8 cellular contexts compared by ENCODE assay signal in the genomic region with DNA sequence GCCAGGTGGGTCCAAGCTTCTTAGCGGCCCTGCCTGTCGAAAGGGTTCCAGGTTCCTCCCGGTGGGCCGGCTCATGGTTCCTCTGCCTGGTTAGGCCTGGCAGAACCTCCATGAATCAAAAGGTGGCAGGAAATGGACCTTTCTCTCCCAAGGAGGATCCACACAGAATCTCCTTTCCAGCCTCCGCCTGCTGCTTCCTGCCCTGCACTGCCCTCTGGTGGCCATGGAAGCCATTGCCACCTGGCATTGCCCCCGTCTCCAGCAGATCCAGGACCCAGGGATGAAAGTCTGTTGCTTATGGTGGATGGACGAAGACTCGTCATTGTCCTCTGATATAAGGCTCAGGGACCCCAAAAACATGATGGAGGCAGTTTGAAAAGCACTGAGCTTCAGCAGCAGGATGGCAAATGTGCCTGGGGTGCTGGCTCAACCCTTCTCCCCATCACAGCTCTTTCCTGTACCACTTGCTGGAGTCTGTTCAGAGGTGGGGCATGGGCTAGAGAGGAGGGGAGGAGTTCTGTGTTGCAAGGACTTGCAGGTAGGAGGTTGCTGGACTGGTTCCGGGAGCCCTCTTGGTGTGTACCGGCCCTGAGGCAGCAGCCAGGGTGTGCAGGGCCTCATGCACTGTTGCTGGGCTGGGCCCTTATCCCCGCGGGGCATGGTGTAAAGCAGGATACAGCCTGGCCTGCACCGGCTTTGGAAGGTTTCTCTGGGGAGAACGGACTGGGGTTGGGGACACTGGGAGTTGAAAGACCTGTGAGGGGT. TPM values are rescaled to one million over a fixed set of nuclear protein-coding genes. Genes with fewer than 3 reads are reported as not detected.
DNase-seq lines count a peak whose midpoint lies in the region; ATAC-seq and TF ChIP-seq lines count a peak whose summit lies in the region.

No MANE protein-coding gene starts in this region.

- H3K79me2 ChIP-seq in SU-DHL-6 (ENCODE audit: insufficient read depth, low read length), result no peaks in the 10 kb centered on the region

- H3K4me3 Mint-ChIP-seq in CD4-positive, alpha-beta memory T cell, result peak overlapping the region in 1 of 8 donors; percentile 50

- peaks cover 53% of the 10 kb centered on the region for H3K4me1 ChIP-seq in CD4-positive, alpha-beta memory T cell (ENCODE audit: insufficient read depth, low read length)
- peaks cover 0 to 24% (median 5%) of the 10 kb centered on the region in 9 donors for H3K4me1 ChIP-seq in heart right ventricle

- H3K36me3 ChIP-seq in CD4-positive, alpha-beta memory T cell (ENCODE audit: insufficient read depth, low read length), result no peaks in the 10 kb centered on the region
- H3K36me3 ChIP-seq in SU-DHL-6 (ENCODE audit: low read length), result no peaks in the 10 kb centered on the region
- H3K36me3 ChIP-seq in heart right ventricle, result no peaks in the 10 kb centered on the region

- WGBS in heart right ventricle, 2 donors, result 35 to 37% methylated on average over 14 of the region's 14 CpGs

- intact Hi-C loops in CD4-positive, alpha-beta memory T cell (cut with micrococcal nuclease), result loop anchor here (1.0 to 5.0 kb wide), 5 partner anchors 38 to 230 kb away; a partner anchor contains a TSS
- intact Hi-C loops in heart right ventricle (cut with DNase I), result loop anchor here in 9 of 10 donors (2.0 to 10.0 kb wide), 12 partner anchors 52 to 237 kb away; a partner anchor contains a TSS

- H3K27ac ChIP-seq in CD4-positive, alpha-beta memory T cell (ENCODE audit: low read depth, low read length), result no peak overlapping the region
- no peak overlapping the region for H3K27ac ChIP-seq in SU-DHL-6 (ENCODE audit: low read depth, low read length)
- no peak overlapping the region for H3K27ac ChIP-seq in heart right ventricle

- POLR2A ChIA-PET in CD4-positive, alpha-beta memory T cell (lab: Charles Lee; ENCODE audit: partially characterized antibody), result interaction anchor here (0.6 to 6.4 kb wide), 7 partner anchors 13 to 456 kb away, joined by 3 to 139 read pairs (median 6); a partner anchor contains a TSS

- no peak overlapping the region for H3K4me3 ChIP-seq in CD4-positive, alpha-beta memory T cell (ENCODE audit: low read length in 2 of 2)
- H3K4me3 ChIP-seq in SU-DHL-6 (ENCODE audit: insufficient read depth, low read length, poor library complexity, severe bottlenecking) (no peak overlapping the region), heart right ventricle (no peak overlapping the region)

- DNase-seq in CD4-positive, alpha-beta memory T cell, result peak; percentile 60 to 77 (median 67)
- DNase-seq in NCI-H1092 treated with DMSO at 0.1 percent for 48 hours (lab: John Stamatoyannopoulos, UW) (peak; percentile 74), heart right ventricle (peak; percentile 76 to 82), retina (peak; percentile 89)
- DNase-seq in activated naive CD8-positive, alpha-beta T cell treated with anti-CD3 and anti-CD28 coated beads, Interleukin-2, amount 50 U/mL, for 16 hours (ENCODE audit: low read depth, low spot score), result peak; percentile 54

- no peaks in the 10 kb centered on the region for H3K9me3 ChIP-seq in CD4-positive, alpha-beta memory T cell (ENCODE audit: control insufficient read depth in 1 of 2, low read length in 2 of 2)
- no peaks in the 10 kb centered on the region for H3K9me3 ChIP-seq in SU-DHL-6 (ENCODE audit: insufficient read depth, low read length)
- no peaks in the 10 kb centered on the region for H3K9me3 ChIP-seq in heart right ventricle

- peak; percentile 99 for TF ChIP-seq CTCF in SU-DHL-6 (IDR thresholded peaks at IDR 0.05; ENCODE audit: insufficient read depth, low read length, poor library complexity, severe bottlenecking)
- TF ChIP-seq CTCF in heart right ventricle (IDR thresholded peaks at IDR 0.05), result peak; percentile 96 to 100 (median 99)

- ATAC-seq in GM21529 (IDR thresholded peaks at IDR 0.05; ENCODE audit: unreplicated experiment), result peak; percentile 76
- ATAC-seq in heart right ventricle, result peak; percentile 55 to 88 (median 73)
- ATAC-seq in HG02870 (IDR thresholded peaks at IDR 0.05; ENCODE audit: unreplicated experiment), result no peak

- H3F3A ChIP-seq in SU-DHL-6 (ENCODE audit: insufficient read depth), result no peaks in the 10 kb centered on the region

- CTCF ChIA-PET in CD4-positive, alpha-beta memory T cell (lab: Charles Lee; ENCODE audit: partially characterized antibody), result interaction anchor here (0.7 to 10.0 kb wide), 47 partner anchors 10 to 561 kb away, joined by 3 to 341 read pairs (median 4); a partner anchor contains a TSS

- peaks cover 31 to 50% (median 39%) of the 10 kb centered on the region in 4 donors for H3K4me1 Mint-ChIP-seq in CD4-positive, alpha-beta memory T cell

- H3K4me2 ChIP-seq in SU-DHL-6 (ENCODE audit: low read depth, low read length, poor library complexity, severe bottlenecking), result no peak overlapping the region

- no peaks in the 10 kb centered on the region for H3K9me2 ChIP-seq in SU-DHL-6 (replicated peaks; ENCODE audit: insufficient read depth, low read length)

- H3K9me3 Mint-ChIP-seq in CD4-positive, alpha-beta memory T cell, result no peaks in the 10 kb centered on the region

- H3K27ac Mint-ChIP-seq in CD4-positive, alpha-beta memory T cell, result peak overlapping the region in 5 of 7 donors; percentile 30 to 60 (median 53)

- H3K36me3 Mint-ChIP-seq in CD4-positive, alpha-beta memory T cell, result no peaks in the 10 kb centered on the region

- H3K27me3 ChIP-seq in CD4-positive, alpha-beta memory T cell (ENCODE audit: insufficient read depth, low read length), result no peaks in the 10 kb centered on the region
- no peaks in the 10 kb centered on the region for H3K27me3 ChIP-seq in SU-DHL-6 (ENCODE audit: low read length)
- no peaks in the 10 kb centered on the region for H3K27me3 ChIP-seq in heart right ventricle

- H2AFZ ChIP-seq in SU-DHL-6 (ENCODE audit: low read depth, low read length, severe bottlenecking), result no peak overlapping the region

- no peak overlapping the region for H3K9ac ChIP-seq in SU-DHL-6 (ENCODE audit: low read length)

- H4K20me1 ChIP-seq in SU-DHL-6 (ENCODE audit: low read depth, low read length), result no peaks in the 10 kb centered on the region

- H3K27me3 Mint-ChIP-seq in CD4-positive, alpha-beta memory T cell, result no peaks in the 10 kb centered on the region

RNA-seq across cellular contexts. Expression of a gene that starts 11.3 kb away (rescaled TPM):
- 1 to 10 TPM in 1 of 2 experiments, under 1 TPM in 1; 0.87 to 1.2 TPM for total RNA-seq in CD4-positive, alpha-beta memory T cell
- under 1 TPM; 0.22 to 0.77 TPM for polyA plus RNA-seq in CD4-positive, alpha-beta memory T cell
- total RNA-seq in heart right ventricle, result 10 to 100 TPM; 12.3 to 57.3 (median 26.9) TPM
- polyA plus RNA-seq in heart right ventricle, result 10 to 100 TPM; 14.2 to 56.3 TPM

RNA-seq across cellular contexts. Expression of a gene that starts 30.6 kb away (rescaled TPM):
- total RNA-seq in CD4-positive, alpha-beta memory T cell, result 1 to 10 TPM; 1.2 to 1.5 TPM
- under 1 TPM; 0.23 to 0.94 TPM for polyA plus RNA-seq in CD4-positive, alpha-beta memory T cell
- 1 to 10 TPM; 2.1 to 5.4 (median 3.2) TPM for total RNA-seq in heart right ventricle
- 1 to 10 TPM; 1.9 to 2.4 TPM for polyA plus RNA-seq in heart right ventricle

RNA-seq across cellular contexts. Expression of a gene that starts 58.3 kb away (rescaled TPM):
- total RNA-seq in CD4-positive, alpha-beta memory T cell, result not detected
- polyA plus RNA-seq in CD4-positive, alpha-beta memory T cell, result not detected
- 1 to 10 TPM in 1 of 10 donors, under 1 TPM in 8, not detected in 1; 0.07 to 1.0 (median 0.28) TPM for total RNA-seq in heart right ventricle
- 1 to 10 TPM in 1 of 2 donors, under 1 TPM in 1; 0.10 to 1.2 TPM for polyA plus RNA-seq in heart right ventricle

Comparison
In these comparisons a context has a peak if more than half of its experiments do, and no peak if none do; other contexts are left out.
1. RNA of a gene that starts 11.3 kb away (total RNA-seq): 12.3 to 57.3 TPM in heart right ventricle; 0.87 to 1.2 TPM in CD4-positive, alpha-beta memory T cell; every median in the first group is over 4 times any median in the second.
2. Peak in every context shown above with its lines, with median percentiles within 50 percentile points of each other: DNase-seq.